ENCODE assay signal across 9 cellular contexts in the genomic region with DNA sequence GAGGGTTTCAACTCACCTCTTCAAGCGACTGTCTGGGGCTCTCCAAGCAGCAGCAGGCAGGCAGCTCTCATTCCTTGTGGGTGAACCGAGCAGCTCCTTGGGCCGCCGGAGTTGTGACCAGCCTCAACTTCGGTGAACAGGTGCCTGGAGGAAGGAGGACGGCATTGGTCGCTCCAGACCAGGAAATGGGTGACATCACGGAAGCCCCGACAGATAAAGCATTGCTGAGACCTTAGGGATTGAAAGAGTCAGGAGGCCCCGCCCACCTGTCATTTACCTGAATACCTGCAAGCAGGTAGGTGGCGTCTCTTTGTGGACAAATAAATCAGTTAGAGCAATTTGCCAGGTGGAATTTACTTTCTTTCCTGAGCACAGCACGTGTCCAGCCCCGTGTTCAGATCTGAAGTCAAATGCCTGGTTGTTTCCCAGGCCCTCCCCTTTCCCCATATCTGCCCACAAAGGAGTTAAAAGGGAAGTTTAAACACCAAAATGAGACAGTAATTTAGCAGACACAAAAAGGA. TPM values are rescaled to one million over a fixed set of nuclear protein-coding genes. Genes with fewer than 3 reads are reported as not detected.
DNase-seq lines count a peak whose midpoint lies in the region; ATAC-seq and TF ChIP-seq lines count a peak whose summit lies in the region.
"Had no signal": no experiment of that assay in that cellular context is flagged by ENCODE, and none has a peak within 500 bp of the region (broad histone marks: within the 10 kb centered on the region; RNA-seq: fewer than 3 reads in every experiment).

Gene LNX1 (minus strand): TSS at position 115 of the 521 bp plus-strand sequence. CDS start 17,484 bp downstream, outside the sequence.

- no peaks in the 10 kb centered on the region for H3K27me3 Mint-ChIP-seq in WTC11 (ENCODE audit: low read depth)
- peaks cover 46% of the 10 kb centered on the region for H3K27me3 Mint-ChIP-seq in activated T-cell treated with anti-CD3 and anti-CD28 coated beads, Interleukin-2, amount 50 U/mL, for 24 hours

- H3K27me3 ChIP-seq in left lung = peaks cover 0 to 7% of the 10 kb centered on the region in 2 donors
- H3K27me3 ChIP-seq: cardiac muscle cell had no signal

- peaks cover 59% of the 10 kb centered on the region for H3K4me1 Mint-ChIP-seq in WTC11
- H3K4me1 Mint-ChIP-seq in activated T-cell treated with anti-CD3 and anti-CD28 coated beads, Interleukin-2, amount 50 U/mL, for 24 hours (ENCODE audit: low read depth) = peaks cover 7% of the 10 kb centered on the region

- H3K36me3 Mint-ChIP-seq in WTC11 = no peaks in the 10 kb centered on the region
- H3K36me3 Mint-ChIP-seq in activated T-cell treated with anti-CD3 and anti-CD28 coated beads, Interleukin-2, amount 50 U/mL, for 24 hours (ENCODE audit: low read depth) = no peaks in the 10 kb centered on the region

- H3K4me1 ChIP-seq in left lung (peaks cover 11 to 16% of the 10 kb centered on the region in 2 donors), urinary bladder (ENCODE audit: insufficient read depth) (peaks cover 3% of the 10 kb centered on the region)

- H3K4me3 ChIP-seq in left lung (peak within 1 kb of the TSS in 1 of 2 donors; percentile 17), urinary bladder (ENCODE audit: low read depth, low read length) (peak within 1 kb of the TSS; percentile 11)

- DNase-seq in Right ventricle myocardium superior (no peak), left cardiac atrium (no peak), WTC11 (ENCODE audit: low spot score) (peak; percentile 93), left lung (peak; percentile 80 to 84), NCI-H82 treated with DMSO at 0.1 percent for 48 hours (lab: John Stamatoyannopoulos, UW; ENCODE audit: unreplicated experiment) (no peak)
- DNase-seq in activated T-cell treated with anti-CD3 and anti-CD28 coated beads, Interleukin-2, amount 50 U/mL, for 24 hours = no peak
- DNase-seq in stimulated activated CD4-positive, alpha-beta T cell treated with anti-CD3 and anti-CD28 coated beads, Interleukin-4, amount 100 ng/mL, for 1 hour = no peak

- POLR2A ChIA-PET in WTC11 (lab: Charles Lee) = no interaction called here

- peak within 1 kb of the TSS; percentile 77 for H3K4me3 Mint-ChIP-seq in WTC11
- H3K4me3 Mint-ChIP-seq in activated T-cell treated with anti-CD3 and anti-CD28 coated beads, Interleukin-2, amount 50 U/mL, for 24 hours = no peak within 1 kb of the TSS

- H3K36me3 ChIP-seq in left lung (no peaks in the 10 kb centered on the region), urinary bladder (ENCODE audit: insufficient read depth) (no peaks in the 10 kb centered on the region)
- H3K36me3 ChIP-seq: cardiac muscle cell had no signal

- TF ChIP-seq CTCF in WTC11 (IDR thresholded peaks at IDR 0.05) (no peak), left lung (IDR thresholded peaks at IDR 0.05) (no peak)

- WGBS in urinary bladder = 60% methylated on average over 13 of the region's 13 CpGs

- H3K27ac ChIP-seq in left lung (peak within 1 kb of the TSS in 1 of 2 donors; percentile 42), urinary bladder (ENCODE audit: low read depth) (peak within 1 kb of the TSS; percentile 52)
- H3K27ac ChIP-seq: cardiac muscle cell had no signal

- peak; percentile 19 for ATAC-seq in Right ventricle myocardium superior (ENCODE audit: poor library complexity)
- no peak for ATAC-seq in left cardiac atrium
- ATAC-seq in WTC11 = peak; percentile 84
- peak; percentile 91 for ATAC-seq in left lung

- CTCF ChIA-PET in WTC11 (lab: Charles Lee) = interaction anchor here (0.6 to 1.9 kb wide), 5 partner anchors 10 to 643 kb away, joined by 3 to 9 read pairs (median 3); no protein-coding TSS in a partner anchor

- no peaks in the 10 kb centered on the region for H3K9me3 ChIP-seq in left lung

- peaks cover 4% of the 10 kb centered on the region for H3K9me3 Mint-ChIP-seq in WTC11
- no peaks in the 10 kb centered on the region for H3K9me3 Mint-ChIP-seq in activated T-cell treated with anti-CD3 and anti-CD28 coated beads, Interleukin-2, amount 50 U/mL, for 24 hours

- intact Hi-C loops in Right ventricle myocardium superior (cut with DNase I) (no loop called here), left cardiac atrium (cut with DNase I) (no loop called here), left lung (cut with DNase I) (no loop called here)

- peak within 1 kb of the TSS; percentile 100 for H3K27ac Mint-ChIP-seq in WTC11
- H3K27ac Mint-ChIP-seq in activated T-cell treated with anti-CD3 and anti-CD28 coated beads, Interleukin-2, amount 50 U/mL, for 24 hours = no peak within 1 kb of the TSS

TF ChIP-seq in WTC11, 78 proteins besides CTCF, POLR2A, EP300 and RAD21:
- TF ChIP-seq ETV6 (CRISPR knock-in tag; IDR thresholded peaks at IDR 0.05) (peak; percentile 81), FOXK1 (CRISPR knock-in tag; IDR thresholded peaks at IDR 0.05) (0 out of 2 replicates have a peak, but pooled peaks have one; percentile 50), ZNF121 (CRISPR knock-in tag; IDR thresholded peaks at IDR 0.05) (no peak)
- TF ChIP-seq, protein P1, sequence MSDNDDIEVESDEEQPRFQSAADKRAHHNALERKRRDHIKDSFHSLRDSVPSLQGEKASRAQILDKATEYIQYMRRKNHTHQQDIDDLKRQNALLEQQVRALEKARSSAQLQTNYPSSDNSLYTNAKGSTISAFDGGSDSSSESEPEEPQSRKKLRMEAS (CRISPR knock-in tag; IDR thresholded peaks at IDR 0.05) = peak; percentile 69
- TF ChIP-seq, protein P2, sequence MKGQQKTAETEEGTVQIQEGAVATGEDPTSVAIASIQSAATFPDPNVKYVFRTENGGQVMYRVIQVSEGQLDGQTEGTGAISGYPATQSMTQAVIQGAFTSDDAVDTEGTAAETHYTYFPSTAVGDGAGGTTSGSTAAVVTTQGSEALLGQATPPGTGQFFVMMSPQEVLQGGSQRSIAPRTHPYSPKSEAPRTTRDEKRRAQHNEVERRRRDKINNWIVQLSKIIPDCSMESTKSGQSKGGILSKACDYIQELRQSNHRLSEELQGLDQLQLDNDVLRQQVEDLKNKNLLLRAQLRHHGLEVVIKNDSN (CRISPR knock-in tag; IDR thresholded peaks at IDR 0.05) = peak; percentile 25; the same call in 1 of the 2 replicates

RNA-seq across cellular contexts. Expression of gene LNX1, which starts in this region (rescaled TPM):
- 10.3 TPM for total RNA-seq in Right ventricle myocardium superior
- 10 to 100 TPM in 1 of 2 donors, 1 to 10 TPM in 1; 5.9 to 11.5 TPM for total RNA-seq in left cardiac atrium
- total RNA-seq in WTC11 (2021) = 4.3 to 5.9 TPM (median 4.5 TPM) in 3 replicates
- 1 to 10 TPM; 2.5 TPM for total RNA-seq in left lung
- total RNA-seq in urinary bladder = 7.9 TPM
- polyA plus RNA-seq in urinary bladder = 6.6 TPM

Comparison
In these comparisons a context has a peak if more than half of its experiments do, and no peak if none do; other contexts are left out.
1. ATAC-seq: peak in Right ventricle myocardium superior (single experiment), WTC11 (single experiment) and left lung (single experiment); none in left cardiac atrium (0 of 2).
2. DNase-seq: peak in WTC11 (single experiment) and left lung (2 of 2); none in Right ventricle myocardium superior (single experiment), left cardiac atrium (single experiment), activated T-cell treated with anti-CD3 and anti-CD28 coated beads, Interleukin-2, amount 50 U/mL, for 24 hours (single experiment), NCI-H82 treated with DMSO at 0.1 percent for 48 hours (single experiment) and stimulated activated CD4-positive, alpha-beta T cell treated with anti-CD3 and anti-CD28 coated beads, Interleukin-4, amount 100 ng/mL, for 1 hour (single experiment).